ENCODE assay signal across 1 cellular context in genomic region chr13:75402787-75403186, GRCh38.
TF ChIP-seq lines count a peak whose summit lies in the region.

No MANE protein-coding gene starts in this region.

TF ChIP-seq in HepG2, 621 proteins besides CTCF, POLR2A, EP300 and RAD21 (continued from another document and continues in another):
- TF ChIP-seq KDM6A (CRISPR knock-in tag; IDR thresholded peaks at IDR 0.05; ENCODE audit: low read depth) (0 out of 2 replicates have a peak, but pooled peaks have one; percentile 15), SALL1 (CRISPR knock-in tag; IDR thresholded peaks at IDR 0.05) (peak; percentile 83), SCMH1 (CRISPR knock-in tag; IDR thresholded peaks at IDR 0.05; ENCODE audit: borderline replicate concordance) (no peak), TOE1 (CRISPR knock-in tag; IDR thresholded peaks at IDR 0.05) (no peak), JDP2 (CRISPR knock-in tag; IDR thresholded peaks at IDR 0.05; ENCODE audit: borderline replicate concordance) (no peak), ZNF780A (CRISPR knock-in tag; IDR thresholded peaks at IDR 0.05) (no peak), RAD51 (IDR thresholded peaks at IDR 0.05; ENCODE audit: borderline replicate concordance) (no peak), FOXC1 (CRISPR knock-in tag; IDR thresholded peaks at IDR 0.05; ENCODE audit: borderline replicate concordance) (no peak), ZNF691 (CRISPR knock-in tag; IDR thresholded peaks at IDR 0.05; ENCODE audit: borderline replicate concordance, low read depth) (no peak), MBD4 (IDR thresholded peaks at IDR 0.05; ENCODE audit: borderline replicate concordance, low read length) (no peak), ZNF234 (CRISPR knock-in tag; conservative IDR thresholded peaks at IDR 0.05) (no peak), ZNF430 (CRISPR knock-in tag; IDR thresholded peaks at IDR 0.05) (no peak), NFIC (IDR thresholded peaks at IDR 0.05; ENCODE audit: low read length) (no peak), ZNF879 (CRISPR knock-in tag; IDR thresholded peaks at IDR 0.05) (no peak), TGIF2 (CRISPR knock-in tag; IDR thresholded peaks at IDR 0.05) (no peak), ZFP90 (CRISPR knock-in tag; IDR thresholded peaks at IDR 0.05; ENCODE audit: borderline replicate concordance) (no peak), IKZF5 (CRISPR knock-in tag; IDR thresholded peaks at IDR 0.05) (no peak), ZNF24 (IDR thresholded peaks at IDR 0.05) (no peak), CEBPG (CRISPR knock-in tag; IDR thresholded peaks at IDR 0.05) (no peak), FOXP4 (CRISPR knock-in tag; IDR thresholded peaks at IDR 0.05) (0 out of 2 replicates have a peak, but pooled peaks have one; percentile 17), ATF2 (CRISPR knock-in tag; IDR thresholded peaks at IDR 0.05) (no peak), ZNF784 (CRISPR knock-in tag; IDR thresholded peaks at IDR 0.05; ENCODE audit: borderline replicate concordance) (no peak), DDIT3 (CRISPR knock-in tag; IDR thresholded peaks at IDR 0.05) (no peak), POGZ (CRISPR knock-in tag; IDR thresholded peaks at IDR 0.05) (peak; percentile 52; the same call in 1 of the 2 replicates), ZBTB43 (CRISPR knock-in tag; conservative IDR thresholded peaks at IDR 0.05) (peak; percentile 51; the same call in 1 of the 2 replicates), PLSCR1 (CRISPR knock-in tag; IDR thresholded peaks at IDR 0.05; ENCODE audit: borderline replicate concordance) (no peak), MYNN (CRISPR knock-in tag; IDR thresholded peaks at IDR 0.05; ENCODE audit: low read depth) (no peak), GMEB1 (CRISPR knock-in tag; IDR thresholded peaks at IDR 0.05; ENCODE audit: borderline replicate concordance) (no peak), SP140L (CRISPR knock-in tag; IDR thresholded peaks at IDR 0.05; ENCODE audit: borderline replicate concordance) (no peak), E2F5 (CRISPR knock-in tag; conservative IDR thresholded peaks at IDR 0.05) (no peak), SMARCE1 (IDR thresholded peaks at IDR 0.05; ENCODE audit: borderline replicate concordance) (no peak), SNAPC4 (CRISPR knock-in tag; IDR thresholded peaks at IDR 0.05) (no peak), ZSCAN21 (CRISPR knock-in tag; IDR thresholded peaks at IDR 0.05; ENCODE audit: borderline replicate concordance) (no peak), PBX2 (CRISPR knock-in tag; IDR thresholded peaks at IDR 0.05) (no peak), ZUFSP (CRISPR knock-in tag; IDR thresholded peaks at IDR 0.05; ENCODE audit: borderline replicate concordance) (no peak), NFKB2 (CRISPR knock-in tag; IDR thresholded peaks at IDR 0.05; ENCODE audit: borderline replicate concordance) (no peak), GMEB2 (CRISPR knock-in tag; IDR thresholded peaks at IDR 0.05; ENCODE audit: low read depth) (no peak)
